ENCODE assay signal across 1 cellular context in the genomic region with DNA sequence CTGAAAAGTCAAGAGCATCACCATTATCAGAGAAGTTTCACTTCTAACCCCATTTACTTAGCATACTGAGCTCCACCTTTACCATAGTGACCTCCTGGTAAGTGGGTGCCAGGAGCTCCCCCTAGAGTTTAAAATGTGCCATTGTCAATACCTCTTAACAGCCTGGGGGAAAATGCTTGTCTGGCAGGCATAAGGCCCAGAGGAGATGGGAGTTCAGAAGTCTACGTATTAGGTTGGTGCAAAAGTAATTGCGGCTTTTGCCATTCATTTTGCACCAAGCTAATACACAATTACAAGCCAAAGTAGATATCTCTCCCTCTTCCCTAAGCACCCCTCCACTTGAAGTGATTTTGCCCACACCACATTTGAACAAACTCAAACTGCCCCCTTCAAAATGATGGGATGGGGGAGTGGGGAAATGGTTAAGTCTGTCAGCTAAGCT.
TF ChIP-seq lines count a peak whose summit lies in the region.

No MANE protein-coding gene starts in this region.

TF ChIP-seq in HepG2, 621 proteins besides CTCF, POLR2A, EP300 and RAD21 (continued from another document):
- TF ChIP-seq, protein P1, sequence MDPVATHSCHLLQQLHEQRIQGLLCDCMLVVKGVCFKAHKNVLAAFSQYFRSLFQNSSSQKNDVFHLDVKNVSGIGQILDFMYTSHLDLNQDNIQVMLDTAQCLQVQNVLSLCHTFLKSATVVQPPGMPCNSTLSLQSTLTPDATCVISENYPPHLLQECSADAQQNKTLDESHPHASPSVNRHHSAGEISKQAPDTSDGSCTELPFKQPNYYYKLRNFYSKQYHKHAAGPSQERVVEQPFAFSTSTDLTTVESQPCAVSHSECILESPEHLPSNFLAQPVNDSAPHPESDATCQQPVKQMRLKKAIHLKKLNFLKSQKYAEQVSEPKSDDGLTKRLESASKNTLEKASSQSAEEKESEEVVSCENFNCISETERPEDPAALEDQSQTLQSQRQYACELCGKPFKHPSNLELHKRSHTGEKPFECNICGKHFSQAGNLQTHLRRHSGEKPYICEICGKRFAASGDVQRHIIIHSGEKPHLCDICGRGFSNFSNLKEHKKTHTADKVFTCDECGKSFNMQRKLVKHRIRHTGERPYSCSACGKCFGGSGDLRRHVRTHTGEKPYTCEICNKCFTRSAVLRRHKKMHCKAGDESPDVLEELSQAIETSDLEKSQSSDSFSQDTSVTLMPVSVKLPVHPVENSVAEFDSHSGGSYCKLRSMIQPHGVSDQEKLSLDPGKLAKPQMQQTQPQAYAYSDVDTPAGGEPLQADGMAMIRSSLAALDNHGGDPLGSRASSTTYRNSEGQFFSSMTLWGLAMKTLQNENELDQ (CRISPR knock-in tag; IDR thresholded peaks at IDR 0.05; ENCODE audit: borderline replicate concordance) = no peak
- peak; percentile 93 for TF ChIP-seq TEAD3 (CRISPR knock-in tag; optimal IDR thresholded peaks at IDR 0.05; ENCODE audit: borderline replicate concordance)
- peak; percentile 77 for TF ChIP-seq FOXA3 (CRISPR knock-in tag; IDR thresholded peaks at IDR 0.05)
- no peak for TF ChIP-seq MIER3 (CRISPR knock-in tag; IDR thresholded peaks at IDR 0.05; ENCODE audit: borderline replicate concordance)
- no peak for TF ChIP-seq ZFP41 (CRISPR knock-in tag; IDR thresholded peaks at IDR 0.05; ENCODE audit: borderline replicate concordance)
- TF ChIP-seq ZNF180 (CRISPR knock-in tag; IDR thresholded peaks at IDR 0.05; ENCODE audit: borderline replicate concordance, low read depth) = no peak
- TF ChIP-seq PAF1 (CRISPR knock-in tag; IDR thresholded peaks at IDR 0.05) = no peak
- TF ChIP-seq ZFP1 (CRISPR knock-in tag; IDR thresholded peaks at IDR 0.05) = no peak
- TF ChIP-seq ZBTB7B (CRISPR knock-in tag; IDR thresholded peaks at IDR 0.05) = no peak
- 0 out of 2 replicates have a peak, but pooled peaks have one; percentile 18 for TF ChIP-seq MIXL1 (CRISPR knock-in tag; IDR thresholded peaks at IDR 0.05)
- TF ChIP-seq SMC3 (IDR thresholded peaks at IDR 0.05; ENCODE audit: low read length) = peak; percentile 66
- TF ChIP-seq NFKB2 (CRISPR knock-in tag; IDR thresholded peaks at IDR 0.05; ENCODE audit: borderline replicate concordance) = no peak
- no peak for TF ChIP-seq ZNF790 (CRISPR knock-in tag; IDR thresholded peaks at IDR 0.05; ENCODE audit: borderline replicate concordance)
- TF ChIP-seq NFYB (CRISPR knock-in tag; IDR thresholded peaks at IDR 0.05) = no peak
- TF ChIP-seq, protein P2, sequence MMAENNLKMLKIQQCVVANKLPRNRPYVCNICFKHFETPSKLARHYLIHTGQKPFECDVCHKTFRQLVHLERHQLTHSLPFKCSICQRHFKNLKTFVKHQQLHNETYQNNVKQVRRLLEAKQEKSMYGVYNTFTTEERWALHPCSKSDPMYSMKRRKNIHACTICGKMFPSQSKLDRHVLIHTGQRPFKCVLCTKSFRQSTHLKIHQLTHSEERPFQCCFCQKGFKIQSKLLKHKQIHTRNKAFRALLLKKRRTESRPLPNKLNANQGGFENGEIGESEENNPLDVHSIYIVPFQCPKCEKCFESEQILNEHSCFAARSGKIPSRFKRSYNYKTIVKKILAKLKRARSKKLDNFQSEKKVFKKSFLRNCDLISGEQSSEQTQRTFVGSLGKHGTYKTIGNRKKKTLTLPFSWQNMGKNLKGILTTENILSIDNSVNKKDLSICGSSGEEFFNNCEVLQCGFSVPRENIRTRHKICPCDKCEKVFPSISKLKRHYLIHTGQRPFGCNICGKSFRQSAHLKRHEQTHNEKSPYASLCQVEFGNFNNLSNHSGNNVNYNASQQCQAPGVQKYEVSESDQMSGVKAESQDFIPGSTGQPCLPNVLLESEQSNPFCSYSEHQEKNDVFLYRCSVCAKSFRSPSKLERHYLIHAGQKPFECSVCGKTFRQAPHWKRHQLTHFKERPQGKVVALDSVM (CRISPR knock-in tag; IDR thresholded peaks at IDR 0.05) = no peak
- peak; percentile 78 for TF ChIP-seq STAG1 (CRISPR knock-in tag; IDR thresholded peaks at IDR 0.05)
- TF ChIP-seq FOXK1 (CRISPR knock-in tag; IDR thresholded peaks at IDR 0.05; ENCODE audit: borderline replicate concordance, low read depth) = peak; percentile 41; the same call in 1 of the 2 replicates
- no peak for TF ChIP-seq PRMT3 (CRISPR knock-in tag; IDR thresholded peaks at IDR 0.05; ENCODE audit: borderline replicate concordance, low read depth)
- TF ChIP-seq MAFK (conservative IDR thresholded peaks at IDR 0.05 in 1 of 2, IDR thresholded peaks at IDR 0.05 in 1 of 2; ENCODE audit: low read length in 2 of 2) = peak in 1 of 2 experiments; percentile 20; a peak in 1 of 4 replicates
- no peak for TF ChIP-seq ZNF3 (CRISPR knock-in tag; IDR thresholded peaks at IDR 0.05)
- TF ChIP-seq, protein P3, sequence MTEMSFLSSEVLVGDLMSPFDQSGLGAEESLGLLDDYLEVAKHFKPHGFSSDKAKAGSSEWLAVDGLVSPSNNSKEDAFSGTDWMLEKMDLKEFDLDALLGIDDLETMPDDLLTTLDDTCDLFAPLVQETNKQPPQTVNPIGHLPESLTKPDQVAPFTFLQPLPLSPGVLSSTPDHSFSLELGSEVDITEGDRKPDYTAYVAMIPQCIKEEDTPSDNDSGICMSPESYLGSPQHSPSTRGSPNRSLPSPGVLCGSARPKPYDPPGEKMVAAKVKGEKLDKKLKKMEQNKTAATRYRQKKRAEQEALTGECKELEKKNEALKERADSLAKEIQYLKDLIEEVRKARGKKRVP (CRISPR knock-in tag; IDR thresholded peaks at IDR 0.05) = no peak
- no peak for TF ChIP-seq IRF2 (CRISPR knock-in tag; IDR thresholded peaks at IDR 0.05)
- TF ChIP-seq ZC3H4 (CRISPR knock-in tag; IDR thresholded peaks at IDR 0.05; ENCODE audit: borderline replicate concordance) = no peak
- no peak for TF ChIP-seq SNAPC2 (CRISPR knock-in tag; IDR thresholded peaks at IDR 0.05)
- TF ChIP-seq RBM22 (optimal IDR thresholded peaks at IDR 0.05; ENCODE audit: low read length) = no peak
- no peak for TF ChIP-seq KDM2A (CRISPR knock-in tag; IDR thresholded peaks at IDR 0.05; ENCODE audit: borderline replicate concordance, low read depth)
- no peak for TF ChIP-seq ZFY (CRISPR knock-in tag; IDR thresholded peaks at IDR 0.05)
- no peak for TF ChIP-seq SP2 (CRISPR knock-in tag; IDR thresholded peaks at IDR 0.05)
- TF ChIP-seq, protein P4, sequence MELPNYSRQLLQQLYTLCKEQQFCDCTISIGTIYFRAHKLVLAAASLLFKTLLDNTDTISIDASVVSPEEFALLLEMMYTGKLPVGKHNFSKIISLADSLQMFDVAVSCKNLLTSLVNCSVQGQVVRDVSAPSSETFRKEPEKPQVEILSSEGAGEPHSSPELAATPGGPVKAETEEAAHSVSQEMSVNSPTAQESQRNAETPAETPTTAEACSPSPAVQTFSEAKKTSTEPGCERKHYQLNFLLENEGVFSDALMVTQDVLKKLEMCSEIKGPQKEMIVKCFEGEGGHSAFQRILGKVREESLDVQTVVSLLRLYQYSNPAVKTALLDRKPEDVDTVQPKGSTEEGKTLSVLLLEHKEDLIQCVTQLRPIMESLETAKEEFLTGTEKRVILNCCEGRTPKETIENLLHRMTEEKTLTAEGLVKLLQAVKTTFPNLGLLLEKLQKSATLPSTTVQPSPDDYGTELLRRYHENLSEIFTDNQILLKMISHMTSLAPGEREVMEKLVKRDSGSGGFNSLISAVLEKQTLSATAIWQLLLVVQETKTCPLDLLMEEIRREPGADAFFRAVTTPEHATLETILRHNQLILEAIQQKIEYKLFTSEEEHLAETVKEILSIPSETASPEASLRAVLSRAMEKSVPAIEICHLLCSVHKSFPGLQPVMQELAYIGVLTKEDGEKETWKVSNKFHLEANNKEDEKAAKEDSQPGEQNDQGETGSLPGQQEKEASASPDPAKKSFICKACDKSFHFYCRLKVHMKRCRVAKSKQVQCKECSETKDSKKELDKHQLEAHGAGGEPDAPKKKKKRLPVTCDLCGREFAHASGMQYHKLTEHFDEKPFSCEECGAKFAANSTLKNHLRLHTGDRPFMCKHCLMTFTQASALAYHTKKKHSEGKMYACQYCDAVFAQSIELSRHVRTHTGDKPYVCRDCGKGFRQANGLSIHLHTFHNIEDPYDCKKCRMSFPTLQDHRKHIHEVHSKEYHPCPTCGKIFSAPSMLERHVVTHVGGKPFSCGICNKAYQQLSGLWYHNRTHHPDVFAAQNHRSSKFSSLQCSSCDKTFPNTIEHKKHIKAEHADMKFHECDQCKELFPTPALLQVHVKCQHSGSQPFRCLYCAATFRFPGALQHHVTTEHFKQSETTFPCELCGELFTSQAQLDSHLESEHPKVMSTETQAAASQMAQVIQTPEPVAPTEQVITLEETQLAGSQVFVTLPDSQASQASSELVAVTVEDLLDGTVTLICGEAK (IDR thresholded peaks at IDR 0.05) = peak; percentile 84
- TF ChIP-seq, protein P4 (CRISPR knock-in tag; IDR thresholded peaks at IDR 0.05) = no peak
- TF ChIP-seq, protein P5, sequence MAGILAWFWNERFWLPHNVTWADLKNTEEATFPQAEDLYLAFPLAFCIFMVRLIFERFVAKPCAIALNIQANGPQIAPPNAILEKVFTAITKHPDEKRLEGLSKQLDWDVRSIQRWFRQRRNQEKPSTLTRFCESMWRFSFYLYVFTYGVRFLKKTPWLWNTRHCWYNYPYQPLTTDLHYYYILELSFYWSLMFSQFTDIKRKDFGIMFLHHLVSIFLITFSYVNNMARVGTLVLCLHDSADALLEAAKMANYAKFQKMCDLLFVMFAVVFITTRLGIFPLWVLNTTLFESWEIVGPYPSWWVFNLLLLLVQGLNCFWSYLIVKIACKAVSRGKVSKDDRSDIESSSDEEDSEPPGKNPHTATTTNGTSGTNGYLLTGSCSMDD (CRISPR knock-in tag; IDR thresholded peaks at IDR 0.05) = no peak
- no peak for TF ChIP-seq NFE2L1 (CRISPR knock-in tag; IDR thresholded peaks at IDR 0.05; ENCODE audit: borderline replicate concordance)
- no peak for TF ChIP-seq PAWR (CRISPR knock-in tag; IDR thresholded peaks at IDR 0.05; ENCODE audit: borderline replicate concordance)
- TF ChIP-seq, protein P6, sequence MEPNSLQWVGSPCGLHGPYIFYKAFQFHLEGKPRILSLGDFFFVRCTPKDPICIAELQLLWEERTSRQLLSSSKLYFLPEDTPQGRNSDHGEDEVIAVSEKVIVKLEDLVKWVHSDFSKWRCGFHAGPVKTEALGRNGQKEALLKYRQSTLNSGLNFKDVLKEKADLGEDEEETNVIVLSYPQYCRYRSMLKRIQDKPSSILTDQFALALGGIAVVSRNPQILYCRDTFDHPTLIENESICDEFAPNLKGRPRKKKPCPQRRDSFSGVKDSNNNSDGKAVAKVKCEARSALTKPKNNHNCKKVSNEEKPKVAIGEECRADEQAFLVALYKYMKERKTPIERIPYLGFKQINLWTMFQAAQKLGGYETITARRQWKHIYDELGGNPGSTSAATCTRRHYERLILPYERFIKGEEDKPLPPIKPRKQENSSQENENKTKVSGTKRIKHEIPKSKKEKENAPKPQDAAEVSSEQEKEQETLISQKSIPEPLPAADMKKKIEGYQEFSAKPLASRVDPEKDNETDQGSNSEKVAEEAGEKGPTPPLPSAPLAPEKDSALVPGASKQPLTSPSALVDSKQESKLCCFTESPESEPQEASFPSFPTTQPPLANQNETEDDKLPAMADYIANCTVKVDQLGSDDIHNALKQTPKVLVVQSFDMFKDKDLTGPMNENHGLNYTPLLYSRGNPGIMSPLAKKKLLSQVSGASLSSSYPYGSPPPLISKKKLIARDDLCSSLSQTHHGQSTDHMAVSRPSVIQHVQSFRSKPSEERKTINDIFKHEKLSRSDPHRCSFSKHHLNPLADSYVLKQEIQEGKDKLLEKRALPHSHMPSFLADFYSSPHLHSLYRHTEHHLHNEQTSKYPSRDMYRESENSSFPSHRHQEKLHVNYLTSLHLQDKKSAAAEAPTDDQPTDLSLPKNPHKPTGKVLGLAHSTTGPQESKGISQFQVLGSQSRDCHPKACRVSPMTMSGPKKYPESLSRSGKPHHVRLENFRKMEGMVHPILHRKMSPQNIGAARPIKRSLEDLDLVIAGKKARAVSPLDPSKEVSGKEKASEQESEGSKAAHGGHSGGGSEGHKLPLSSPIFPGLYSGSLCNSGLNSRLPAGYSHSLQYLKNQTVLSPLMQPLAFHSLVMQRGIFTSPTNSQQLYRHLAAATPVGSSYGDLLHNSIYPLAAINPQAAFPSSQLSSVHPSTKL (CRISPR knock-in tag; IDR thresholded peaks at IDR 0.05) = no peak
- no peak for TF ChIP-seq FOXA1 (IDR thresholded peaks at IDR 0.05)
- peak; percentile 86 for TF ChIP-seq FOXA1 (CRISPR knock-in tag; IDR thresholded peaks at IDR 0.05)
- no peak for TF ChIP-seq ZNF264 (CRISPR knock-in tag; IDR thresholded peaks at IDR 0.05)
- no peak for TF ChIP-seq ZNF660 (CRISPR knock-in tag; IDR thresholded peaks at IDR 0.05; ENCODE audit: borderline replicate concordance, low read depth)
- no peak for TF ChIP-seq YY1 (IDR thresholded peaks at IDR 0.05; ENCODE audit: insufficient read depth, insufficient replicate concordance, low read depth, low read length)
- TF ChIP-seq ZNF562 (CRISPR knock-in tag; IDR thresholded peaks at IDR 0.05; ENCODE audit: borderline replicate concordance) = no peak
